ENCODE assay signal across 8 cellular contexts in the genomic region with DNA sequence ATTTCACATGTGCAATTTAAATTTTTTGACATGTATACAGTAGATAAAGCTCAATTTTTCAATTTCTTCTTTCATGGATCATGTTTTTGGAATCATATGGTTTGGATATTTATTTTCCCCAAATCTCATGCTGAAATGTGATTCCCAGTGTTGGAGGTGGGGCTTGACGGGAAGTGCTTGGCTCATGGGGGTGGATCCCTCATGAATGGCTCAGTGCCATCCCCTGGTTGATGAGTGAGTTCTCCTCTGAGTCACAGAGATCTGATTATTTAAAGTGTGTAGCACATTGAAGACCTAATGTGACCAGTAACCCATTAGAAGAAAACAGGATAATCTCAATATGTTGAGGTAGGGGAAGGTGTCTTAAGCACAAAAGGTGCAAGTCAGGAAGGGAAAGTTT. TPM values are rescaled to one million over a fixed set of nuclear protein-coding genes. Genes with fewer than 3 reads are reported as not detected.
DNase-seq lines count a peak whose midpoint lies in the region; ATAC-seq and TF ChIP-seq lines count a peak whose summit lies in the region.

No MANE protein-coding gene starts in this region.

- 5% methylated on average over 1 of the region's 1 CpG for WGBS in right lobe of liver (ENCODE audit: insufficient coverage, low coverage, low lambda C conversion rate, missing lambda C conversion rate)

- H3K36me3 ChIP-seq in right lobe of liver (no peaks in the 10 kb centered on the region), thoracic aorta (no peaks in the 10 kb centered on the region), Caco-2 (ENCODE audit: control insufficient read depth, insufficient read depth, low read length) (no peaks in the 10 kb centered on the region), HAP-1 (replicated peaks) (no peaks in the 10 kb centered on the region)

- no TSS peak for BruUV-seq in Caco-2 (replicated peaks; lab: Mats Ljungman, UMichigan)

- H3K27ac Mint-ChIP-seq in Caco-2 (ENCODE audit: unreplicated experiment), result no peak overlapping the region

- no peaks in the 10 kb centered on the region for H3K4me1 Mint-ChIP-seq in Caco-2 (ENCODE audit: low read depth, unreplicated experiment)

- ATAC-seq in right lobe of liver, result peak; percentile 72 to 82 (median 78)
- peak; percentile 37 for ATAC-seq in thoracic aorta (ENCODE audit: insufficient number of reproducible peaks, low FRiP score, low read depth)
- ATAC-seq in GM21447 (IDR thresholded peaks at IDR 0.05; ENCODE audit: unreplicated experiment), result no peak

- H3K9me3 Mint-ChIP-seq in Caco-2 (ENCODE audit: unreplicated experiment), result no peaks in the 10 kb centered on the region

- DNase-seq in AG04449 (ENCODE audit: low read depth, low spot score) (peak; percentile 59), NCI-H1105 (lab: John Stamatoyannopoulos, UW) (peak; percentile 78), dermis blood vessel endothelial cell (peak; percentile 96), right lobe of liver (peak; percentile 61 to 81 (median 74)), thoracic aorta (ENCODE audit: low spot score) (peak; percentile 54), Caco-2 (no peak), HAP-1 (ENCODE audit: low spot score in 2 of 2) (no peak)

- CTCF ChIA-PET in AG04449 (lab: Yijun Ruan, JAX), result interaction anchor here (0.9 to 3.2 kb wide), 8 partner anchors 10 to 884 kb away, joined by 3 to 20 read pairs (median 4); a partner anchor contains a TSS
- CTCF ChIA-PET in Caco-2 (lab: Charles Lee), result no interaction called here

- H3K9me3 ChIP-seq in right lobe of liver, result no peaks in the 10 kb centered on the region
- no peaks in the 10 kb centered on the region for H3K9me3 ChIP-seq in thoracic aorta
- no peaks in the 10 kb centered on the region for H3K9me3 ChIP-seq in Caco-2
- H3K9me3 ChIP-seq in HAP-1, result no peaks in the 10 kb centered on the region

- intact Hi-C loops in right lobe of liver (cut with DNase I), result no loop called here
- intact Hi-C loops in Caco-2 (cut with micrococcal nuclease; ENCODE audit: unreplicated experiment), result no loop called here

- H3K27me3 ChIP-seq in right lobe of liver (no peaks in the 10 kb centered on the region), thoracic aorta (replicated peaks; ENCODE audit: insufficient read depth) (no peaks in the 10 kb centered on the region), Caco-2 (replicated peaks; ENCODE audit: control insufficient read depth, insufficient read depth, low read length) (no peaks in the 10 kb centered on the region), HAP-1 (ENCODE audit: low read depth) (no peaks in the 10 kb centered on the region)

- TF ChIP-seq CTCF in AG04449 (IDR thresholded peaks at IDR 0.05; ENCODE audit: insufficient read depth, low read length, missing control alignments) (no peak), right lobe of liver (IDR thresholded peaks at IDR 0.05) (no peak), thoracic aorta (IDR thresholded peaks at IDR 0.05) (no peak), Caco-2 (IDR thresholded peaks at IDR 0.05; ENCODE audit: insufficient read depth in 1 of 2, low read depth in 1 of 2, low read length in 1 of 2, severe bottlenecking in 1 of 2, unreplicated experiment in 1 of 2) (no peak)

- H3K4me3 ChIP-seq in AG04449 (ENCODE audit: low read depth, low read length) (peak overlapping the region; percentile 69), right lobe of liver (peak overlapping the region; percentile 12 to 39 (median 18)), thoracic aorta (peak overlapping the region; percentile 72), Caco-2 (ENCODE audit: low read depth, low read length) (no peak overlapping the region), HAP-1 (no peak overlapping the region)

- POLR2A ChIA-PET in AG04449 (lab: Yijun Ruan, JAX), result no interaction called here
- POLR2A ChIA-PET in Caco-2 (lab: Charles Lee), result no interaction called here

- H3K4me1 ChIP-seq in right lobe of liver, result peaks cover 0 to 14% (median 0%) of the 10 kb centered on the region in 4 donors
- peaks cover 3 to 22% of the 10 kb centered on the region in 2 donors for H3K4me1 ChIP-seq in thoracic aorta (ENCODE audit: control insufficient read depth in 1 of 2, low read depth in 2 of 2)
- no peaks in the 10 kb centered on the region for H3K4me1 ChIP-seq in Caco-2
- no peaks in the 10 kb centered on the region for H3K4me1 ChIP-seq in HAP-1

- peak overlapping the region; percentile 57 to 80 (median 65) for H3K27ac ChIP-seq in right lobe of liver
- peak overlapping the region; percentile 65 to 81 for H3K27ac ChIP-seq in thoracic aorta

- H3K36me3 Mint-ChIP-seq in Caco-2 (ENCODE audit: insufficient read depth, unreplicated experiment), result no peaks in the 10 kb centered on the region

- peaks cover 6% of the 10 kb centered on the region for H3K27me3 Mint-ChIP-seq in Caco-2 (ENCODE audit: insufficient read depth, unreplicated experiment)

- in situ Hi-C loops in HAP-1 (cut with MboI; ENCODE audit: low sequenced_read_pairs), result no loop called here

- no peak for TF ChIP-seq POLR2A in right lobe of liver (IDR thresholded peaks at IDR 0.05)

- no peak overlapping the region for H3K4me3 Mint-ChIP-seq in Caco-2 (ENCODE audit: unreplicated experiment)

RNA-seq across cellular contexts. Expression of a gene that starts 9.1 kb away (rescaled TPM):
- total RNA-seq in dermis blood vessel endothelial cell (101 and 103 TPM in 2 replicates), right lobe of liver (10 to 100 TPM in 2 of 6 experiments, 1 to 10 TPM in 4; 3.3 to 20.3 (median 9.1) TPM), thoracic aorta (100 to 1,000 TPM in 1 of 2 donors, 10 to 100 TPM in 1; 65.4 to 182 TPM), Caco-2 (2022) (0.19 TPM in 1 of 2 replicates, not detected in the other)

Comparison
In these comparisons a context has a peak if more than half of its experiments do, and no peak if none do; other contexts are left out.
1. DNase-seq: peak in AG04449 (single experiment), NCI-H1105 (single experiment), dermis blood vessel endothelial cell (single experiment), right lobe of liver (3 of 3) and thoracic aorta (single experiment); none in Caco-2 (0 of 2) and HAP-1 (0 of 2).
2. H3K4me3 ChIP-seq: peak in AG04449 (single experiment), right lobe of liver (3 of 3) and thoracic aorta (single experiment); none in Caco-2 (single experiment) and HAP-1 (single experiment).